ENCODE assay signal across 15 cellular contexts in genomic region chr6:147738516-147739187, GRCh38.
A peak's percentile ranks its signal among the peaks of the same experiment; 100 is the strongest.
DNase-seq lines count a peak whose midpoint lies in the region; ATAC-seq, FAIRE-seq and TF ChIP-seq lines count a peak whose summit lies in the region.
"Had no signal": no experiment of that assay in that cellular context is flagged by ENCODE, and none has a peak within 500 bp of the region (broad histone marks: within the 10 kb centered on the region; RNA-seq: fewer than 3 reads in every experiment).

No MANE protein-coding gene starts in this region.

- H3K4me2 ChIP-seq in keratinocyte (ENCODE audit: control insufficient read depth, extremely low read depth, insufficient read depth, low read depth, low read length): peak overlapping the region; percentile 29

- H3K27me3 Mint-ChIP-seq in naive thymus-derived CD4-positive, alpha-beta T cell: peaks cover 0 to 9% (median 8%) of the 10 kb centered on the region in 5 donors
- H3K27me3 Mint-ChIP-seq: activated B cell treated with CpG ODN at 0.5 μM for 24 hours had no signal

- no peaks in the 10 kb centered on the region for H3K9me3 Mint-ChIP-seq in naive thymus-derived CD4-positive, alpha-beta T cell
- H3K9me3 Mint-ChIP-seq: activated B cell treated with CpG ODN at 0.5 μM for 24 hours; activated naive CD8-positive, alpha-beta T cell treated with anti-CD3 and anti-CD28 coated beads for 36 hours had no signal

- no peaks in the 10 kb centered on the region for H3K36me3 Mint-ChIP-seq in naive thymus-derived CD4-positive, alpha-beta T cell
- H3K36me3 Mint-ChIP-seq: activated naive CD8-positive, alpha-beta T cell treated with anti-CD3 and anti-CD28 coated beads for 36 hours had no signal

- WGBS in right cardiac atrium: 20% methylated on average over 3 of the region's 3 CpGs

- no peak for TF ChIP-seq CTCF in keratinocyte (optimal IDR thresholded peaks at IDR 0.05 in 1 of 3, IDR thresholded peaks at IDR 0.05 in 1 of 3, conservative IDR thresholded peaks at IDR 0.05 in 1 of 3; ENCODE audit: extremely low read depth in 1 of 3, insufficient read depth in 2 of 3, low read length in 3 of 3)

- dilution Hi-C loops in keratinocyte (cut with MboI; ENCODE audit: extremely low pct_ligation_motif_present, low sequenced_read_pairs): no loop called here

- no peak overlapping the region for H3K4me3 Mint-ChIP-seq in naive thymus-derived CD4-positive, alpha-beta T cell
- H3K4me3 Mint-ChIP-seq: activated B cell treated with CpG ODN at 0.5 μM for 24 hours; activated naive CD8-positive, alpha-beta T cell treated with anti-CD3 and anti-CD28 coated beads for 36 hours had no signal

- H3K9ac ChIP-seq in SK-N-MC (ENCODE audit: insufficient read length) (no peak overlapping the region), keratinocyte (ENCODE audit: control insufficient read depth, extremely low read depth, insufficient read depth, low read length) (no peak overlapping the region)

- intact Hi-C loops in naive thymus-derived CD4-positive, alpha-beta T cell (cut with micrococcal nuclease): no loop called here
- intact Hi-C loops in right cardiac atrium (cut with DNase I): no loop called here

- H3K4me3 ChIP-seq in SK-N-MC (0 out of 2 replicates have a peak overlapping the region, but pooled peaks have one; percentile 7), keratinocyte (ENCODE audit: control insufficient read depth in 2 of 3, extremely low read depth in 1 of 3, insufficient read depth in 2 of 3, low read depth in 1 of 3, low read length in 3 of 3) (no peak overlapping the region), right cardiac atrium (ENCODE audit: low read length) (no peak overlapping the region)
- H3K4me3 ChIP-seq in naive thymus-derived CD4-positive, alpha-beta T cell (ENCODE audit: low read length): no peak overlapping the region
- H3K4me3 ChIP-seq: coronary artery had no signal

- no peaks in the 10 kb centered on the region for H3K4me1 Mint-ChIP-seq in naive thymus-derived CD4-positive, alpha-beta T cell
- H3K4me1 Mint-ChIP-seq: activated B cell treated with CpG ODN at 0.5 μM for 24 hours had no signal

- POLR2A ChIA-PET in naive thymus-derived CD4-positive, alpha-beta T cell (lab: Charles Lee): no interaction called here

- H3K36me3 ChIP-seq in SK-N-MC (ENCODE audit: insufficient read depth, low read length) (no peaks in the 10 kb centered on the region), keratinocyte (ENCODE audit: control insufficient read depth in 2 of 2, extremely low read depth in 1 of 2, insufficient read depth in 2 of 2, low read length in 2 of 2) (no peaks in the 10 kb centered on the region)
- no peaks in the 10 kb centered on the region for H3K36me3 ChIP-seq in naive thymus-derived CD4-positive, alpha-beta T cell (ENCODE audit: control insufficient read depth in 2 of 3, insufficient read depth in 3 of 3, low read length in 3 of 3)

- H3K9me3 ChIP-seq in SK-N-MC (ENCODE audit: low read depth, low read length) (no peaks in the 10 kb centered on the region), keratinocyte (ENCODE audit: control insufficient read depth, low read depth, low read length) (no peaks in the 10 kb centered on the region), right cardiac atrium (ENCODE audit: control insufficient read depth, low read length) (no peaks in the 10 kb centered on the region)
- no peaks in the 10 kb centered on the region for H3K9me3 ChIP-seq in naive thymus-derived CD4-positive, alpha-beta T cell (ENCODE audit: control insufficient read depth in 2 of 3, low read length in 3 of 3)

- H4K20me1 ChIP-seq in keratinocyte (ENCODE audit: control insufficient read depth, extremely low read depth, insufficient read depth, low read length): no peaks in the 10 kb centered on the region

- H3K9me1 ChIP-seq in keratinocyte (ENCODE audit: control insufficient read depth, extremely low read depth, insufficient read depth, low read length): no peaks in the 10 kb centered on the region

- no peak overlapping the region for H2AFZ ChIP-seq in keratinocyte (ENCODE audit: control insufficient read depth, low read length)

- DNase-seq in EH (ENCODE audit: low read depth): peak; percentile 16
- DNase-seq in H4 (ENCODE audit: low spot score): peak; percentile 60
- no peak for DNase-seq in SK-N-MC (ENCODE audit: low read depth, low spot score)
- DNase-seq in keratinocyte (ENCODE audit: low read depth, low spot score): no peak
- no peak for DNase-seq in naive thymus-derived CD4-positive, alpha-beta T cell
- DNase-seq in NAMALWA (ENCODE audit: low spot score): no peak
- no peak for DNase-seq in right cardiac atrium
- DNase-seq: activated B cell treated with CpG ODN at 0.5 μM for 24 hours; activated naive CD8-positive, alpha-beta T cell treated with anti-CD3 and anti-CD28 coated beads for 36 hours; NCI-H1436 treated with DMSO at 0.1 percent for 48 hours; NCI-H82; SHP77 treated with DMSO at 0.1 percent for 48 hours had no signal

- FAIRE-seq in keratinocyte (lab: Jason Lieb, UNC): no peak
- FAIRE-seq: islet of Langerhans had no signal

- H3K27ac Mint-ChIP-seq in naive thymus-derived CD4-positive, alpha-beta T cell: no peak overlapping the region
- H3K27ac Mint-ChIP-seq: activated B cell treated with CpG ODN at 0.5 μM for 24 hours; activated naive CD8-positive, alpha-beta T cell treated with anti-CD3 and anti-CD28 coated beads for 36 hours had no signal

- H3K4me1 ChIP-seq in keratinocyte (ENCODE audit: control insufficient read depth, extremely low read depth, insufficient read depth, low read length) (peaks cover 7% of the 10 kb centered on the region), right cardiac atrium (ENCODE audit: control insufficient read depth, insufficient read depth, low read length) (no peaks in the 10 kb centered on the region)
- no peaks in the 10 kb centered on the region for H3K4me1 ChIP-seq in naive thymus-derived CD4-positive, alpha-beta T cell (ENCODE audit: control insufficient read depth in 2 of 2, insufficient read depth in 2 of 2, low read length in 2 of 2)

- CTCF ChIA-PET in naive thymus-derived CD4-positive, alpha-beta T cell (lab: Charles Lee): no interaction called here

- H3K79me2 ChIP-seq in keratinocyte (ENCODE audit: control insufficient read depth, insufficient read depth, low read length): no peaks in the 10 kb centered on the region

- H3K27me3 ChIP-seq in keratinocyte (ENCODE audit: control insufficient read depth, extremely low read depth, insufficient read depth, low read length) (no peaks in the 10 kb centered on the region), right cardiac atrium (ENCODE audit: control insufficient read depth, insufficient read depth) (no peaks in the 10 kb centered on the region)
- no peaks in the 10 kb centered on the region for H3K27me3 ChIP-seq in naive thymus-derived CD4-positive, alpha-beta T cell (ENCODE audit: control insufficient read depth in 2 of 2, insufficient read depth in 2 of 2, low read length in 2 of 2)

- ATAC-seq in HG02970 (IDR thresholded peaks at IDR 0.05; ENCODE audit: low FRiP score, unreplicated experiment) (no peak), right cardiac atrium (no peak)
- ATAC-seq in naive thymus-derived CD4-positive, alpha-beta T cell: no peak

- 0 out of 2 replicates have a peak overlapping the region, but pooled peaks have one; percentile 2 for H3K27ac ChIP-seq in SK-N-MC
- H3K27ac ChIP-seq in keratinocyte (ENCODE audit: control insufficient read depth, insufficient read depth, low read length): no peak overlapping the region
- H3K27ac ChIP-seq in naive thymus-derived CD4-positive, alpha-beta T cell (ENCODE audit: low read depth, low read length): no peak overlapping the region
- no peak overlapping the region for H3K27ac ChIP-seq in right cardiac atrium (ENCODE audit: low read length)
- H3K27ac ChIP-seq: coronary artery had no signal

Comparison
In these comparisons a context has a peak if more than half of its experiments do, and no peak if none do; other contexts are left out.
1. DNase-seq: peak in EH (single experiment) and H4 (single experiment); none in SK-N-MC (single experiment), keratinocyte (single experiment), naive thymus-derived CD4-positive, alpha-beta T cell (0 of 9), NAMALWA (single experiment) and right cardiac atrium (0 of 3).